15 cellular contexts compared by ENCODE assay signal in genomic region chr1:207882692-207883091, GRCh38. TPM values are rescaled to one million over a fixed set of nuclear protein-coding genes. Genes with fewer than 3 reads are reported as not detected.
DNase-seq lines count a peak whose midpoint lies in the region; ATAC-seq and TF ChIP-seq lines count a peak whose summit lies in the region.
"Had no signal": no experiment of that assay in that cellular context is flagged by ENCODE, and none has a peak within 500 bp of the region (broad histone marks: within the 10 kb centered on the region; RNA-seq: fewer than 3 reads in every experiment).

No MANE protein-coding gene starts in this region.

- no peaks in the 10 kb centered on the region for H4K20me1 ChIP-seq in MM.1S (ENCODE audit: insufficient read depth, low read length)

- peak overlapping the region; percentile 71 to 98 (median 97) for H3K27ac Mint-ChIP-seq in CD4-positive, alpha-beta memory T cell
- peak overlapping the region; percentile 91 to 99 (median 96) for H3K27ac Mint-ChIP-seq in immature natural killer cell
- no peak overlapping the region for H3K27ac Mint-ChIP-seq in type B pancreatic cell
- no peak overlapping the region for H3K27ac Mint-ChIP-seq in osteocyte (ENCODE audit: unreplicated experiment)
- H3K27ac Mint-ChIP-seq: brain had no signal

- peak overlapping the region; percentile 71 for H3K27ac ChIP-seq in CD4-positive, alpha-beta memory T cell (ENCODE audit: low read depth, low read length)
- H3K27ac ChIP-seq in MM.1S (ENCODE audit: low read length) = peak overlapping the region; percentile 57; the same call in 1 of the 2 replicates

- H3K9me3 Mint-ChIP-seq in CD4-positive, alpha-beta memory T cell = peaks cover 0 to 2% (median 0%) of the 10 kb centered on the region in 8 donors
- no peaks in the 10 kb centered on the region for H3K9me3 Mint-ChIP-seq in immature natural killer cell
- no peaks in the 10 kb centered on the region for H3K9me3 Mint-ChIP-seq in type B pancreatic cell
- H3K9me3 Mint-ChIP-seq in osteocyte (ENCODE audit: unreplicated experiment) = no peaks in the 10 kb centered on the region

- DNase-seq in CD4-positive, alpha-beta memory T cell = no peak
- DNase-seq in MM.1S = peak; percentile 29
- DNase-seq in immature natural killer cell = no peak
- DNase-seq in NCI-H2029 treated with DMSO at 0.1 percent for 48 hours (lab: John Stamatoyannopoulos, UW) = no peak
- no peak for DNase-seq in type B pancreatic cell (ENCODE audit: extremely low spot score, unreplicated experiment)
- DNase-seq in osteocyte (ENCODE audit: extremely low spot score, unreplicated experiment) = no peak
- DNase-seq in GM19240 (ENCODE audit: insufficient read length, low spot score) = no peak
- DNase-seq: Caco-2; NCI-H1436; NK-92 treated with Interleukin-12 subunit alpha and Interleukin-12 subunit beta, amount 100 ng/mL, for 24 hours; right cardiac atrium had no signal

- intact Hi-C loops in CD4-positive, alpha-beta memory T cell (cut with micrococcal nuclease) = loop anchor here (1.0 to 2.0 kb wide), 3 partner anchors 9 to 56 kb away; no protein-coding TSS in a partner anchor

- no peaks in the 10 kb centered on the region for H3K36me3 ChIP-seq in CD4-positive, alpha-beta memory T cell (ENCODE audit: insufficient read depth, low read length)
- H3K36me3 ChIP-seq in MM.1S (replicated peaks; ENCODE audit: insufficient read depth, low read length) = no peaks in the 10 kb centered on the region

- H3K27me3 ChIP-seq in CD4-positive, alpha-beta memory T cell (ENCODE audit: insufficient read depth, low read length) = no peaks in the 10 kb centered on the region
- H3K27me3 ChIP-seq in MM.1S (replicated peaks; ENCODE audit: insufficient read depth, low read length) = no peaks in the 10 kb centered on the region

- TF ChIP-seq CTCF in MM.1S (IDR thresholded peaks at IDR 0.05; ENCODE audit: low read length) = no peak
- TF ChIP-seq CTCF in type B pancreatic cell (conservative IDR thresholded peaks at IDR 0.05) = no peak
- no peak for TF ChIP-seq CTCF in osteocyte (IDR thresholded peaks at IDR 0.05)

- no peaks in the 10 kb centered on the region for H3K79me2 ChIP-seq in MM.1S (ENCODE audit: low read length)

- POLR2A ChIA-PET in CD4-positive, alpha-beta memory T cell (lab: Charles Lee; ENCODE audit: partially characterized antibody) = interaction anchor here (1.4 to 8.6 kb wide), 5 partner anchors 11 to 59 kb away, joined by 3 to 157 read pairs (median 23); no protein-coding TSS in a partner anchor

- CTCF ChIA-PET in CD4-positive, alpha-beta memory T cell (lab: Charles Lee; ENCODE audit: partially characterized antibody) = interaction anchor here (1.5 to 9.7 kb wide), 6 partner anchors 9 to 87 kb away, joined by 3 to 402 read pairs (median 61); no protein-coding TSS in a partner anchor

- H3K4me1 Mint-ChIP-seq in CD4-positive, alpha-beta memory T cell = peaks cover 26 to 43% (median 35%) of the 10 kb centered on the region in 4 donors
- peaks cover 38 to 43% of the 10 kb centered on the region in 2 donors for H3K4me1 Mint-ChIP-seq in immature natural killer cell
- H3K4me1 Mint-ChIP-seq in type B pancreatic cell (ENCODE audit: unreplicated experiment) = peaks cover 9% of the 10 kb centered on the region
- peaks cover 9% of the 10 kb centered on the region for H3K4me1 Mint-ChIP-seq in osteocyte (ENCODE audit: unreplicated experiment)

- peak overlapping the region; percentile 39; the same call in 1 of the 2 replicates for H3K9ac ChIP-seq in MM.1S (ENCODE audit: low read length)

- H3F3A ChIP-seq in MM.1S (ENCODE audit: insufficient read depth, low read length) = peaks cover 15% of the 10 kb centered on the region

- H2AFZ ChIP-seq in MM.1S (ENCODE audit: low read length) = peak overlapping the region; percentile 93

- H3K4me2 ChIP-seq in MM.1S (ENCODE audit: low read depth, low read length) = peak overlapping the region; percentile 91

- no peaks in the 10 kb centered on the region for H3K9me2 ChIP-seq in MM.1S (replicated peaks; ENCODE audit: insufficient read depth, low read length)

- peak; percentile 16 for ATAC-seq in GM19463 (IDR thresholded peaks at IDR 0.05; ENCODE audit: unreplicated experiment)
- ATAC-seq: right cardiac atrium had no signal

- no peaks in the 10 kb centered on the region for H3K36me3 Mint-ChIP-seq in CD4-positive, alpha-beta memory T cell
- H3K36me3 Mint-ChIP-seq in immature natural killer cell (no peaks in the 10 kb centered on the region), type B pancreatic cell (no peaks in the 10 kb centered on the region), osteocyte (ENCODE audit: unreplicated experiment) (no peaks in the 10 kb centered on the region)
- H3K36me3 Mint-ChIP-seq: brain had no signal

- H3K4me1 ChIP-seq in CD4-positive, alpha-beta memory T cell (ENCODE audit: insufficient read depth, low read length) = peaks cover 32% of the 10 kb centered on the region
- peaks cover 30% of the 10 kb centered on the region for H3K4me1 ChIP-seq in MM.1S (ENCODE audit: low read length)

- H3K9me3 ChIP-seq in CD4-positive, alpha-beta memory T cell (ENCODE audit: control insufficient read depth in 1 of 2, low read length in 2 of 2) = no peaks in the 10 kb centered on the region
- H3K9me3 ChIP-seq in MM.1S (replicated peaks; ENCODE audit: insufficient read depth, low read length) = no peaks in the 10 kb centered on the region
- H3K9me3 ChIP-seq: Caco-2 had no signal

- peak overlapping the region in 1 of 2 donors; percentile 41 for H3K4me3 ChIP-seq in CD4-positive, alpha-beta memory T cell (ENCODE audit: low read length in 2 of 2)
- H3K4me3 ChIP-seq in MM.1S (ENCODE audit: low read length) = peak overlapping the region; percentile 63

- peak overlapping the region; percentile 81 to 93 (median 90) for H3K4me3 Mint-ChIP-seq in CD4-positive, alpha-beta memory T cell
- peak overlapping the region; percentile 84 to 92 (median 88) for H3K4me3 Mint-ChIP-seq in immature natural killer cell
- H3K4me3 Mint-ChIP-seq in type B pancreatic cell = no peak overlapping the region
- H3K4me3 Mint-ChIP-seq in osteocyte (ENCODE audit: unreplicated experiment) = no peak overlapping the region
- H3K4me3 Mint-ChIP-seq: brain had no signal

- H3K27me3 Mint-ChIP-seq in CD4-positive, alpha-beta memory T cell = peaks cover 1 to 7% of the 10 kb centered on the region in 2 donors
- H3K27me3 Mint-ChIP-seq in immature natural killer cell (ENCODE audit: low read depth in 3 of 3) (peaks cover 0 to 5% (median 5%) of the 10 kb centered on the region in 3 donors), type B pancreatic cell (peaks cover 57% of the 10 kb centered on the region), osteocyte (ENCODE audit: unreplicated experiment) (peaks cover 15% of the 10 kb centered on the region)

RNA-seq across cellular contexts. Expression of gene CD34, which starts 28.2 kb away (rescaled TPM):
- total RNA-seq in CD4-positive, alpha-beta memory T cell = under 1 TPM in 1 of 2 experiments, not detected in 1; 0.03 TPM
- not detected for polyA plus RNA-seq in CD4-positive, alpha-beta memory T cell
- polyA plus RNA-seq in immature natural killer cell = not detected
- total RNA-seq in type B pancreatic cell (ENCODE audit: low replicate concordance) = 0.34 TPM in 1 of 2 replicates, not detected in the other
- total RNA-seq in osteocyte = not detected in 2 replicates
- total RNA-seq: Caco-2, epithelial cell of proximal tubule, HT1080 had no signal

Comparison
In these comparisons a context has a peak if more than half of its experiments do, and no peak if none do; other contexts are left out.
1. H3K27ac Mint-ChIP-seq: peak in CD4-positive, alpha-beta memory T cell (7 of 7) and immature natural killer cell (6 of 6); none in type B pancreatic cell (single experiment) and osteocyte (single experiment).
2. H3K4me3 Mint-ChIP-seq: peak in CD4-positive, alpha-beta memory T cell (8 of 8) and immature natural killer cell (5 of 5); none in type B pancreatic cell (single experiment) and osteocyte (single experiment).